Comparison of ENCODE assay signal across 30 cellular contexts in genomic region chr1:212520299-212520698, GRCh38.
"Had no signal": no experiment of that assay in that cellular context is flagged by ENCODE, and none has a peak within 500 bp of the region (broad histone marks: within the 10 kb centered on the region; RNA-seq: fewer than 3 reads in every experiment).

No MANE protein-coding gene starts in this region.

- H3K27ac ChIP-seq: ascending aorta, breast epithelium, cardiac muscle cell, colonic mucosa, epithelial cell of prostate, esophagus squamous epithelium, gastroesophageal sphincter, heart right ventricle, hepatocyte had no signal

- DNase-seq: activated CD4-positive, alpha-beta memory T cell treated with anti-CD3 and anti-CD28 coated beads for 36 hours; activated CD4-positive, alpha-beta T cell treated with anti-CD3 and anti-CD28 coated beads for 36 hours; activated CD4-positive, alpha-beta T cell treated with anti-CD3 and anti-CD28 coated beads, Interleukin-2, amount 10 ng/mL, durations not matched to agents 24 days and 14 days; activated CD4-positive, CD25-positive, alpha-beta regulatory T cell; activated CD4-positive, CD25-positive, alpha-beta regulatory T cell treated with anti-CD3 and anti-CD28 coated beads, Interleukin-2, amount 50 U/mL, for 72 hours; activated CD8-positive, alpha-beta memory T cell treated with anti-CD3 and anti-CD28 coated beads, Interleukin-2, amount 10 ng/mL, durations not matched to agents 7 days and 5 days; activated CD8-positive, alpha-beta memory T cell treated with anti-CD3 and anti-CD28 coated beads, Interleukin-2, amount 50 U/mL, for 4 hours; activated CD8-positive, alpha-beta T cell treated with anti-CD3 and anti-CD28 coated beads, Interleukin-2, amount 10 ng/mL, durations not matched to agents 7 days and 5 days; activated effector memory CD4-positive, alpha-beta T cell treated with anti-CD3 and anti-CD28 coated beads, Interleukin-2, amount 50 U/mL, for 16 hours; activated naive CD4-positive, alpha-beta T cell; activated naive CD4-positive, alpha-beta T cell treated with anti-CD3 and anti-CD28 coated beads, Interleukin-2, amount 10 ng/mL, durations not matched to agents 7 days and 5 days; activated naive CD8-positive, alpha-beta T cell treated with anti-CD3 and anti-CD28 coated beads, Interleukin-2, amount 10 ng/mL, durations not matched to agents 7 days and 5 days; activated T-cell treated with anti-CD3 and anti-CD28 coated beads, Interleukin-2, amount 50 U/mL, for 1 hour; activated T-cell treated with anti-CD3 and anti-CD28 coated beads, Interleukin-2, amount 50 U/mL, for 48 hours; central memory CD4-positive, alpha-beta T cell; cerebellar nuclear complex; effector CD8-positive, alpha-beta T cell; esophagus squamous epithelium; foreskin melanocyte; heart right ventricle; T1000 had no signal

- H3K27me3 ChIP-seq: ascending aorta, breast epithelium, colonic mucosa had no signal

- H3K4me1 ChIP-seq: ascending aorta, breast epithelium had no signal

- FAIRE-seq: endometrium, endothelial cell of umbilical vein had no signal

- H3K9me3 ChIP-seq: ascending aorta, breast epithelium, colonic mucosa, esophagus squamous epithelium, gastroesophageal sphincter, heart right ventricle had no signal

- H3K4me3 ChIP-seq: ascending aorta, breast epithelium, cardiac muscle cell, colonic mucosa, esophagus squamous epithelium, gastroesophageal sphincter, heart right ventricle, hepatocyte had no signal

- H3K36me3 ChIP-seq: ascending aorta, breast epithelium, cardiac muscle cell, colonic mucosa, esophagus squamous epithelium, gastroesophageal sphincter, heart right ventricle had no signal
